ENCODE assay signal across 15 cellular contexts in the genomic region with DNA sequence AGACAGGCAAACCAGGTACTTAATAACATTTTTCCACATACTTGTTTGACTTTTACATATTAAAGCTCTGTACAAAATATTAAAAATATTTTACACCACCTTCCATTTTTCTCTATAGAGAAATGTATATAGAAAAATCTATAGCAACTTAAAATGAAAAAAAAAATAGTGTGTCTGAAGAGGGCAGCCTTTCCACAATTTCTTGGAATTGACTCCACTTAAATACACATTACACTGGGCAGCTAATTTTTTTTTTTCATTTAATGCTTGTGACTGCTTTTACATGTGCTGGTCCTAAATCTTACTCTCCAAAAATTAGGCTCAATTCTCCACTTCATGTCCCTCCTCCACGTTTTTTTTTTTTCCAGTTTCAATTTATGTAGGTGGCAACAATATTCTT.
A peak's percentile ranks its signal among the peaks of the same experiment; 100 is the strongest.
DNase-seq lines count a peak whose midpoint lies in the region; ATAC-seq and TF ChIP-seq lines count a peak whose summit lies in the region.
"Had no signal": no experiment of that assay in that cellular context is flagged by ENCODE, and none has a peak within 500 bp of the region (broad histone marks: within the 10 kb centered on the region; RNA-seq: fewer than 3 reads in every experiment).

No MANE protein-coding gene starts in this region.

- H3K9ac ChIP-seq in fibroblast of lung (ENCODE audit: insufficient read depth, low read length) = no peak overlapping the region
- H3K9ac ChIP-seq: parathyroid adenoma had no signal

- H3K27ac ChIP-seq in fibroblast of lung (ENCODE audit: insufficient read depth, low read length) = no peak overlapping the region
- H3K27ac ChIP-seq: parathyroid adenoma, transverse colon had no signal

- peaks cover 18% of the 10 kb centered on the region for H3K4me1 Mint-ChIP-seq in type B pancreatic cell (ENCODE audit: unreplicated experiment)

- H3K27ac Mint-ChIP-seq in type B pancreatic cell = no peak overlapping the region
- no peak overlapping the region for H3K27ac Mint-ChIP-seq in activated naive CD4-positive, alpha-beta T cell treated with anti-CD3 and anti-CD28 coated beads, Interleukin-2, amount 50 U/mL, for 72 hours
- H3K27ac Mint-ChIP-seq: activated CD4-positive, alpha-beta memory T cell treated with anti-CD3 and anti-CD28 coated beads for 36 hours had no signal

- in situ Hi-C loops in HAP-1 (cut with MboI; ENCODE audit: low sequenced_read_pairs) = no loop called here

- no peaks in the 10 kb centered on the region for H3K9me3 Mint-ChIP-seq in type B pancreatic cell
- H3K9me3 Mint-ChIP-seq in activated naive CD4-positive, alpha-beta T cell treated with anti-CD3 and anti-CD28 coated beads, Interleukin-2, amount 50 U/mL, for 72 hours = peaks cover 0 to 5% of the 10 kb centered on the region in 2 donors
- H3K9me3 Mint-ChIP-seq: activated CD4-positive, alpha-beta memory T cell treated with anti-CD3 and anti-CD28 coated beads for 36 hours had no signal

- no peaks in the 10 kb centered on the region for H4K20me1 ChIP-seq in fibroblast of lung (ENCODE audit: control insufficient read depth, extremely low read depth, insufficient read depth, low read length)

- H3K27me3 ChIP-seq in fibroblast of lung (ENCODE audit: control insufficient read depth, insufficient read depth, low read length) (no peaks in the 10 kb centered on the region), HAP-1 (ENCODE audit: low read depth) (no peaks in the 10 kb centered on the region)
- H3K27me3 ChIP-seq: transverse colon had no signal

- no peak overlapping the region for H3K4me3 ChIP-seq in fibroblast of lung (replicated peaks in 1 of 4; ENCODE audit: control extremely low read depth in 1 of 4, insufficient read depth in 1 of 4, low read depth in 3 of 4, low read length in 4 of 4)
- no peak overlapping the region for H3K4me3 ChIP-seq in HAP-1
- H3K4me3 ChIP-seq: GM12878, transverse colon had no signal

- no peaks in the 10 kb centered on the region for H3K4me1 ChIP-seq in fibroblast of lung (ENCODE audit: control insufficient read depth, extremely low read depth, insufficient read depth, low read length)
- H3K4me1 ChIP-seq in HAP-1 = peaks cover 7% of the 10 kb centered on the region
- H3K4me1 ChIP-seq: parathyroid adenoma, transverse colon had no signal

- no peak for ATAC-seq in HG02970 (IDR thresholded peaks at IDR 0.05; ENCODE audit: low FRiP score, unreplicated experiment)
- no peak for ATAC-seq in activated naive CD4-positive, alpha-beta T cell treated with anti-CD3 and anti-CD28 coated beads, Interleukin-2, amount 50 U/mL, for 72 hours
- ATAC-seq: GM12878 had no signal

- TF ChIP-seq CTCF in fibroblast of lung (conservative IDR thresholded peaks at IDR 0.05 in 1 of 2, IDR thresholded peaks at IDR 0.05 in 1 of 2; ENCODE audit: low read depth in 1 of 2, low read length in 2 of 2) = no peak
- peak; percentile 29 for TF ChIP-seq CTCF in type B pancreatic cell (conservative IDR thresholded peaks at IDR 0.05)

- H2AFZ ChIP-seq in fibroblast of lung (ENCODE audit: low read length) = no peak overlapping the region
- H2AFZ ChIP-seq: parathyroid adenoma had no signal

- H3K9me3 ChIP-seq in fibroblast of lung (ENCODE audit: control insufficient read depth, insufficient read depth, low read depth, low read length) (no peaks in the 10 kb centered on the region), HAP-1 (no peaks in the 10 kb centered on the region)
- H3K9me3 ChIP-seq: transverse colon had no signal

- H3K79me2 ChIP-seq in fibroblast of lung (ENCODE audit: control insufficient read depth, insufficient read depth, low read length) = no peaks in the 10 kb centered on the region
- H3K79me2 ChIP-seq: parathyroid adenoma had no signal

- no peaks in the 10 kb centered on the region for H3K36me3 Mint-ChIP-seq in type B pancreatic cell
- no peaks in the 10 kb centered on the region for H3K36me3 Mint-ChIP-seq in activated naive CD4-positive, alpha-beta T cell treated with anti-CD3 and anti-CD28 coated beads, Interleukin-2, amount 50 U/mL, for 72 hours
- H3K36me3 Mint-ChIP-seq: activated CD4-positive, alpha-beta memory T cell treated with anti-CD3 and anti-CD28 coated beads for 36 hours had no signal

- H3K36me3 ChIP-seq in fibroblast of lung (ENCODE audit: control insufficient read depth, insufficient read depth, low read length) = no peaks in the 10 kb centered on the region
- H3K36me3 ChIP-seq in HAP-1 (replicated peaks) = no peaks in the 10 kb centered on the region
- H3K36me3 ChIP-seq: transverse colon had no signal

- no peak overlapping the region for H3K4me2 ChIP-seq in fibroblast of lung (ENCODE audit: extremely low read depth, insufficient read depth, low read length)

- no peak overlapping the region for H3K4me3 Mint-ChIP-seq in type B pancreatic cell
- H3K4me3 Mint-ChIP-seq: activated CD4-positive, alpha-beta memory T cell treated with anti-CD3 and anti-CD28 coated beads for 36 hours had no signal

- peak; percentile 27 for DNase-seq in NCI-H748 (lab: John Stamatoyannopoulos, UW; ENCODE audit: unreplicated experiment)
- DNase-seq in NCI-H748 treated with DMSO at 0.1 percent for 48 hours (lab: John Stamatoyannopoulos, UW) = no peak
- DNase-seq in RPMI7951 (ENCODE audit: low read depth) = peak; percentile 5
- peak; percentile 5 to 57 for DNase-seq in fibroblast of lung (ENCODE audit: low read depth in 2 of 2)
- no peak for DNase-seq in type B pancreatic cell (ENCODE audit: extremely low spot score, unreplicated experiment)
- DNase-seq in activated naive CD4-positive, alpha-beta T cell treated with anti-CD3 and anti-CD28 coated beads, Interleukin-2, amount 50 U/mL, for 72 hours (ENCODE audit: low spot score in 2 of 2) = no peak
- no peak for DNase-seq in HAP-1 (ENCODE audit: low spot score in 2 of 2)
- DNase-seq: activated CD4-positive, alpha-beta memory T cell treated with anti-CD3 and anti-CD28 coated beads for 36 hours; activated effector memory CD4-positive, alpha-beta T cell treated with anti-CD3 and anti-CD28 coated beads, Interleukin-2, amount 50 U/mL, for 16 hours; DMS153; T1000; transverse colon had no signal

- H3K27me3 Mint-ChIP-seq in type B pancreatic cell = no peaks in the 10 kb centered on the region
- H3K27me3 Mint-ChIP-seq: activated CD4-positive, alpha-beta memory T cell treated with anti-CD3 and anti-CD28 coated beads for 36 hours had no signal

Comparison
In these comparisons a context has a peak if more than half of its experiments do, and no peak if none do; other contexts are left out.
1. DNase-seq: peak in NCI-H748 (single experiment), RPMI7951 (single experiment) and fibroblast of lung (2 of 2); none in NCI-H748 treated with DMSO at 0.1 percent for 48 hours (single experiment), type B pancreatic cell (single experiment), activated naive CD4-positive, alpha-beta T cell treated with anti-CD3 and anti-CD28 coated beads, Interleukin-2, amount 50 U/mL, for 72 hours (0 of 2) and HAP-1 (0 of 2).